8 cellular contexts compared by ENCODE assay signal in genomic region chr19:56594783-56595547, GRCh38. TPM values are rescaled to one million over a fixed set of nuclear protein-coding genes. Genes with fewer than 3 reads are reported as not detected.
DNase-seq lines count a peak whose midpoint lies in the region; ATAC-seq and TF ChIP-seq lines count a peak whose summit lies in the region.

Gene ZNF71, plus strand, starts transcription at chr19:56595302. Its CDS starts 6,257 bp downstream, at chr19:56601559.

- peaks cover 0 to 23% (median 0%) of the 10 kb centered on the region in 6 donors for H3K36me3 ChIP-seq in spleen

- H3K9me3 ChIP-seq in spleen: peaks cover 0 to 59% (median 46%) of the 10 kb centered on the region in 8 donors

- TF ChIP-seq POLR2A in spleen (IDR thresholded peaks at IDR 0.05): no peak

- H3K4me3 ChIP-seq in spleen: peak within 1 kb of the TSS; percentile 83 to 99 (median 90)

- no peaks in the 10 kb centered on the region for H3K27me3 ChIP-seq in spleen (replicated peaks in 1 of 7)

- H3K27ac ChIP-seq in spleen: peak within 1 kb of the TSS in 7 of 8 donors; percentile 10 to 88 (median 78)

- peak; percentile 83 for ATAC-seq in HG03066 (IDR thresholded peaks at IDR 0.05; ENCODE audit: low read depth, unreplicated experiment)

- DNase-seq in NK-92 (lab: John Stamatoyannopoulos, UW; ENCODE audit: unreplicated experiment) (peak; percentile 23), NCI-H2196 (lab: John Stamatoyannopoulos, UW; ENCODE audit: unreplicated experiment) (peak; percentile 92), iris pigment epithelial cell (ENCODE audit: low read depth) (peak; percentile 86), spleen (peak; percentile 94)
- DNase-seq in NK-92 treated with Interleukin-12 subunit alpha and Interleukin-12 subunit beta, amount 100 ng/mL, for 24 hours (lab: John Stamatoyannopoulos, UW): no peak
- DNase-seq in activated CD4-positive, CD25-positive, alpha-beta regulatory T cell (lab: John Stamatoyannopoulos, UW): peak; percentile 67 to 76 (median 72)
- DNase-seq in central memory CD4-positive, alpha-beta T cell: peak; percentile 80

- 0 to 1% (median 1%) methylated on average over 40 to 52 of the region's 52 CpGs for WGBS in spleen, 5 donors

- H3K4me1 ChIP-seq in spleen: peaks cover 0 to 25% (median 12%) of the 10 kb centered on the region in 6 donors

- intact Hi-C loops in spleen (cut with DNase I; ENCODE audit: low total_unique reads): no loop called here

- TF ChIP-seq CTCF in spleen (IDR thresholded peaks at IDR 0.05 in 8 of 11, conservative IDR thresholded peaks at IDR 0.05 in 3 of 11): no peak

RNA-seq across cellular contexts. Expression of gene ZNF71, which starts in this region (rescaled TPM):
- total RNA-seq in spleen: 1 to 10 TPM; 5.8 to 9.8 (median 7.2) TPM
- 1 to 10 TPM; 2.0 to 3.9 (median 2.8) TPM for polyA plus RNA-seq in spleen
